ENCODE assay signal across 10 cellular contexts in the genomic region with DNA sequence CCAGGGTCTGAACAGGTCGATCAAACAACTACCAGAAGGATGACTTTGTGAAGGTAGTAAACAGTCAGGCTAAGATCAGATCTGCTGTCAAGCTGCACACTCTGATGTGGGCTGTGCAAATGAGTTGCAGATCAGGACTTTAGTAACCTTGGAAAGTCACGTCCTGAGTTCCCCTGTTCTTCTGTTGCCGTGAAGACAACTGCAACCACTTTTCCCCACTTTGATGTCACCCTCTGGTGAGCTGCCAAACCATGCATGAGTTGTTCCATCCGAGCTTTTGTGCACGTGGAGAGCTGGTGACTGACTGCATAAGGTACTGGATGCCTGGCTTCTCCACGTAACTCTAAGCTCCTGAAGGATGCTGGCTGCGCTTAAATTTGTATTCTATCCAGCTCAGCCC.
A peak's percentile ranks its signal among the peaks of the same experiment; 100 is the strongest.
DNase-seq lines count a peak whose midpoint lies in the region; ATAC-seq and TF ChIP-seq lines count a peak whose summit lies in the region.
"Had no signal": no experiment of that assay in that cellular context is flagged by ENCODE, and none has a peak within 500 bp of the region (broad histone marks: within the 10 kb centered on the region; RNA-seq: fewer than 3 reads in every experiment).

No MANE protein-coding gene starts in this region.

- ATAC-seq in SK-N-SH treated with all-trans-retinoic acid at 6 μM for 48 hours, result no peak
- no peak for ATAC-seq in HG03159 (IDR thresholded peaks at IDR 0.05; ENCODE audit: unreplicated experiment)

- no peaks in the 10 kb centered on the region for H3K9me3 ChIP-seq in Karpas-422 (ENCODE audit: low read length)
- H3K9me3 ChIP-seq: BE2C had no signal

- H3K36me3 ChIP-seq in Karpas-422 (ENCODE audit: insufficient read depth, low read length), result no peaks in the 10 kb centered on the region
- H3K36me3 ChIP-seq: BE2C had no signal

- no peak overlapping the region for H3K9ac ChIP-seq in Karpas-422 (ENCODE audit: low read length)

- H3K4me1 ChIP-seq in Karpas-422 (ENCODE audit: low read length), result no peaks in the 10 kb centered on the region
- H3K4me1 ChIP-seq: BE2C had no signal

- no peaks in the 10 kb centered on the region for H3K9me2 ChIP-seq in Karpas-422 (replicated peaks; ENCODE audit: insufficient read depth, low read length)

- H2AFZ ChIP-seq in Karpas-422 (ENCODE audit: low read length), result no peak overlapping the region

- DNase-seq in stimulated activated naive CD4-positive, alpha-beta T cell (lab: John Stamatoyannopoulos, UW), result peak in 4 of 6 experiments; percentile 7 to 48 (median 30)
- DNase-seq in stimulated activated naive CD4-positive, alpha-beta T cell treated with Interleukin-2 at 50 U/mL for 16 hours (lab: John Stamatoyannopoulos, UW), result no peak
- DNase-seq in activated CD4-positive, alpha-beta T cell treated with anti-CD3 and anti-CD28 coated beads, Interleukin-2, amount 50 U/mL, for 48 hours, result peak; percentile 60 to 69
- DNase-seq in kidney tubule cell (ENCODE audit: low spot score) (peak; percentile 83), NCI-H524 treated with DMSO at 0.1 percent for 48 hours (lab: John Stamatoyannopoulos, UW) (no peak), Karpas-422 (no peak)
- DNase-seq: amygdala, BE2C had no signal

- no peaks in the 10 kb centered on the region for H3K27me3 ChIP-seq in Karpas-422 (ENCODE audit: low read length)
- H3K27me3 ChIP-seq: BE2C had no signal

- H3K79me2 ChIP-seq in Karpas-422 (ENCODE audit: low read length), result no peaks in the 10 kb centered on the region

- no peak overlapping the region for H3K4me3 ChIP-seq in Karpas-422 (ENCODE audit: low read length)

- H4K20me1 ChIP-seq in Karpas-422 (ENCODE audit: insufficient read depth, low read depth, low read length), result no peaks in the 10 kb centered on the region

- no peak overlapping the region for H3K4me2 ChIP-seq in Karpas-422 (ENCODE audit: low read depth, low read length, poor library complexity, severe bottlenecking)

- H3K27ac ChIP-seq in Karpas-422 (ENCODE audit: low read length), result no peak overlapping the region

TF ChIP-seq in SK-N-SH treated with all-trans-retinoic acid at 6 μM for 48 hours, 23 proteins besides CTCF, POLR2A, EP300 and RAD21:
- TF ChIP-seq, protein P1, sequence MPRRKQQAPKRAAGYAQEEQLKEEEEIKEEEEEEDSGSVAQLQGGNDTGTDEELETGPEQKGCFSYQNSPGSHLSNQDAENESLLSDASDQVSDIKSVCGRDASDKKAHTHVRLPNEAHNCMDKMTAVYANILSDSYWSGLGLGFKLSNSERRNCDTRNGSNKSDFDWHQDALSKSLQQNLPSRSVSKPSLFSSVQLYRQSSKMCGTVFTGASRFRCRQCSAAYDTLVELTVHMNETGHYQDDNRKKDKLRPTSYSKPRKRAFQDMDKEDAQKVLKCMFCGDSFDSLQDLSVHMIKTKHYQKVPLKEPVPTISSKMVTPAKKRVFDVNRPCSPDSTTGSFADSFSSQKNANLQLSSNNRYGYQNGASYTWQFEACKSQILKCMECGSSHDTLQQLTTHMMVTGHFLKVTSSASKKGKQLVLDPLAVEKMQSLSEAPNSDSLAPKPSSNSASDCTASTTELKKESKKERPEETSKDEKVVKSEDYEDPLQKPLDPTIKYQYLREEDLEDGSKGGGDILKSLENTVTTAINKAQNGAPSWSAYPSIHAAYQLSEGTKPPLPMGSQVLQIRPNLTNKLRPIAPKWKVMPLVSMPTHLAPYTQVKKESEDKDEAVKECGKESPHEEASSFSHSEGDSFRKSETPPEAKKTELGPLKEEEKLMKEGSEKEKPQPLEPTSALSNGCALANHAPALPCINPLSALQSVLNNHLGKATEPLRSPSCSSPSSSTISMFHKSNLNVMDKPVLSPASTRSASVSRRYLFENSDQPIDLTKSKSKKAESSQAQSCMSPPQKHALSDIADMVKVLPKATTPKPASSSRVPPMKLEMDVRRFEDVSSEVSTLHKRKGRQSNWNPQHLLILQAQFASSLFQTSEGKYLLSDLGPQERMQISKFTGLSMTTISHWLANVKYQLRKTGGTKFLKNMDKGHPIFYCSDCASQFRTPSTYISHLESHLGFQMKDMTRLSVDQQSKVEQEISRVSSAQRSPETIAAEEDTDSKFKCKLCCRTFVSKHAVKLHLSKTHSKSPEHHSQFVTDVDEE (CRISPR knock-in tag; IDR thresholded peaks at IDR 0.05), result no peak
- TF ChIP-seq ESRRG (CRISPR knock-in tag; IDR thresholded peaks at IDR 0.05) (no peak), ZNF8 (CRISPR knock-in tag; IDR thresholded peaks at IDR 0.05) (no peak), RARB (CRISPR knock-in tag; IDR thresholded peaks at IDR 0.05) (no peak), CSDC2 (CRISPR knock-in tag; IDR thresholded peaks at IDR 0.05) (no peak), OSR1 (CRISPR knock-in tag; IDR thresholded peaks at IDR 0.05) (no peak), TCF4 (CRISPR knock-in tag; IDR thresholded peaks at IDR 0.05; ENCODE audit: borderline replicate concordance) (no peak), TOX (CRISPR knock-in tag; IDR thresholded peaks at IDR 0.05; ENCODE audit: borderline replicate concordance) (no peak), ARNTL (CRISPR knock-in tag; IDR thresholded peaks at IDR 0.05; ENCODE audit: borderline replicate concordance, low read depth) (no peak), GLIS3 (CRISPR knock-in tag; IDR thresholded peaks at IDR 0.05) (no peak), ZNF70 (CRISPR knock-in tag; IDR thresholded peaks at IDR 0.05) (no peak), ZFP30 (CRISPR knock-in tag; IDR thresholded peaks at IDR 0.05) (no peak), ZC3H10 (CRISPR knock-in tag; IDR thresholded peaks at IDR 0.05) (no peak), ZFP3 (CRISPR knock-in tag; IDR thresholded peaks at IDR 0.05) (no peak)
- TF ChIP-seq, protein P2, sequence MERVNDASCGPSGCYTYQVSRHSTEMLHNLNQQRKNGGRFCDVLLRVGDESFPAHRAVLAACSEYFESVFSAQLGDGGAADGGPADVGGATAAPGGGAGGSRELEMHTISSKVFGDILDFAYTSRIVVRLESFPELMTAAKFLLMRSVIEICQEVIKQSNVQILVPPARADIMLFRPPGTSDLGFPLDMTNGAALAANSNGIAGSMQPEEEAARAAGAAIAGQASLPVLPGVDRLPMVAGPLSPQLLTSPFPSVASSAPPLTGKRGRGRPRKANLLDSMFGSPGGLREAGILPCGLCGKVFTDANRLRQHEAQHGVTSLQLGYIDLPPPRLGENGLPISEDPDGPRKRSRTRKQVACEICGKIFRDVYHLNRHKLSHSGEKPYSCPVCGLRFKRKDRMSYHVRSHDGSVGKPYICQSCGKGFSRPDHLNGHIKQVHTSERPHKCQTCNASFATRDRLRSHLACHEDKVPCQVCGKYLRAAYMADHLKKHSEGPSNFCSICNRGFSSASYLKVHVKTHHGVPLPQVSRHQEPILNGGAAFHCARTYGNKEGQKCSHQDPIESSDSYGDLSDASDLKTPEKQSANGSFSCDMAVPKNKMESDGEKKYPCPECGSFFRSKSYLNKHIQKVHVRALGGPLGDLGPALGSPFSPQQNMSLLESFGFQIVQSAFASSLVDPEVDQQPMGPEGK (CRISPR knock-in tag; IDR thresholded peaks at IDR 0.05; ENCODE audit: borderline replicate concordance), result no peak
- TF ChIP-seq, protein P3, sequence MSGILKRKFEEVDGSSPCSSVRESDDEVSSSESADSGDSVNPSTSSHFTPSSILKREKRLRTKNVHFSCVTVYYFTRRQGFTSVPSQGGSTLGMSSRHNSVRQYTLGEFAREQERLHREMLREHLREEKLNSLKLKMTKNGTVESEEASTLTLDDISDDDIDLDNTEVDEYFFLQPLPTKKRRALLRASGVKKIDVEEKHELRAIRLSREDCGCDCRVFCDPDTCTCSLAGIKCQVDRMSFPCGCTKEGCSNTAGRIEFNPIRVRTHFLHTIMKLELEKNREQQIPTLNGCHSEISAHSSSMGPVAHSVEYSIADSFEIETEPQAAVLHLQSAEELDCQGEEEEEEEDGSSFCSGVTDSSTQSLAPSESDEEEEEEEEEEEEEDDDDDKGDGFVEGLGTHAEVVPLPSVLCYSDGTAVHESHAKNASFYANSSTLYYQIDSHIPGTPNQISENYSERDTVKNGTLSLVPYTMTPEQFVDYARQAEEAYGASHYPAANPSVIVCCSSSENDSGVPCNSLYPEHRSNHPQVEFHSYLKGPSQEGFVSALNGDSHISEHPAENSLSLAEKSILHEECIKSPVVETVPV (CRISPR knock-in tag; IDR thresholded peaks at IDR 0.05), result no peak

Comparison
In these comparisons a context has a peak if more than half of its experiments do, and no peak if none do; other contexts are left out.
1. DNase-seq: peak in stimulated activated naive CD4-positive, alpha-beta T cell (4 of 6), activated CD4-positive, alpha-beta T cell treated with anti-CD3 and anti-CD28 coated beads, Interleukin-2, amount 50 U/mL, for 48 hours (2 of 2) and kidney tubule cell (single experiment); none in stimulated activated naive CD4-positive, alpha-beta T cell treated with Interleukin-2 at 50 U/mL for 16 hours (single experiment), NCI-H524 treated with DMSO at 0.1 percent for 48 hours (single experiment) and Karpas-422 (single experiment).